Comparison of ENCODE assay signal across 9 cellular contexts in the genomic region with DNA sequence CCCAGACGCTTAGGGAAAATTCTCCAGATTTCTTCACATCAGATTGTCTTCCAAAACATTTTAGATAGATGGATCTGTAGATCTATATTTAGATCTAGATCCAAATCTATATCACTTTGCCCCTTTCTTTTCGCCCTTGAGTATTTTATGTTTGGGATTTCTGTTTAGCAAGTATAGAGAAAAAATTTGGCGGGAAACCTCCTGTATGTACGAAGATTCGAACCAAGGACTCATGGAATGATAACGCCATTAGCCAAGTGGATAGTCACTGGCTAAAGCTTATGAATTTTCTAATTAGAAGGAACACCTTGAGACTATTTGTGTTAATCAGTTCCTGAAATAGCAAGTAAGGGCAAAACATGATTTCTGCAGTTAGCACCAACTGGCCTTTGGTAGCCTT. TPM values are rescaled to one million over a fixed set of nuclear protein-coding genes. Genes with fewer than 3 reads are reported as not detected.
DNase-seq lines count a peak whose midpoint lies in the region; ATAC-seq and TF ChIP-seq lines count a peak whose summit lies in the region.
"Had no signal": no experiment of that assay in that cellular context is flagged by ENCODE, and none has a peak within 500 bp of the region (broad histone marks: within the 10 kb centered on the region; RNA-seq: fewer than 3 reads in every experiment).

No MANE protein-coding gene starts in this region.

- no peaks in the 10 kb centered on the region for H3K79me2 ChIP-seq in mesendoderm (ENCODE audit: control insufficient read depth, insufficient read depth, low read length)

- H3K79me1 ChIP-seq in mesendoderm (ENCODE audit: low read length) = no peaks in the 10 kb centered on the region

- intact Hi-C loops in CD4-positive, alpha-beta T cell (cut with DNase I, micrococcal nuclease) = loop anchor here (2.0 to 10.0 kb wide), 5 partner anchors 135 to 1583 kb away; partner anchors contain the start of genes ARHGAP21 (in 1 of the 2) and OTUD1 (in 1 of the 2)

- DNase-seq in CD4-positive, alpha-beta T cell = no peak
- DNase-seq in GDM1 (lab: John Stamatoyannopoulos, UW) (no peak), SIG-M5 treated with dmso at 0.1 percent for 504 hours (lab: John Stamatoyannopoulos, UW; ENCODE audit: unreplicated experiment) (no peak), mesendoderm (no peak)
- DNase-seq in activated CD4-positive, CD25-positive, alpha-beta regulatory T cell treated with anti-CD3 and anti-CD28 coated beads, Interleukin-2, amount 50 U/mL, for 72 hours = no peak
- DNase-seq: Karpas-422 had no signal

- H2BK5ac ChIP-seq in mesendoderm (ENCODE audit: low read length) = no peak overlapping the region

- no peaks in the 10 kb centered on the region for H3K9me3 Mint-ChIP-seq in CD4-positive, alpha-beta T cell
- no peaks in the 10 kb centered on the region for H3K9me3 Mint-ChIP-seq in nephron

- no peak overlapping the region for H2AK5ac ChIP-seq in mesendoderm (ENCODE audit: low read length)

- ATAC-seq in CD4-positive, alpha-beta T cell (ENCODE audit: poor library complexity) = no peak

- no peak for TF ChIP-seq CTCF in CD4-positive, alpha-beta T cell (IDR thresholded peaks at IDR 0.05)
- TF ChIP-seq CTCF in nephron (IDR thresholded peaks at IDR 0.05; ENCODE audit: unreplicated experiment in 3 of 3) = no peak

- peak overlapping the region; percentile 86 for H3K27ac ChIP-seq in CD4-positive, alpha-beta T cell (ENCODE audit: low read depth, low read length)
- peak overlapping the region; percentile 84 for H3K27ac ChIP-seq in KOPT-K1 (ENCODE audit: low read depth, low read length, poor library complexity, severe bottlenecking)
- H3K27ac ChIP-seq in cingulate gyrus (ENCODE audit: low read depth, low read length) = peak overlapping the region; percentile 30
- H3K27ac ChIP-seq in mesendoderm (ENCODE audit: low read depth, low read length) = no peak overlapping the region

- no peaks in the 10 kb centered on the region for H3K27me3 Mint-ChIP-seq in CD4-positive, alpha-beta T cell
- H3K27me3 Mint-ChIP-seq in nephron (ENCODE audit: low read depth) = no peaks in the 10 kb centered on the region

- H2BK15ac ChIP-seq in mesendoderm (replicated peaks; ENCODE audit: low read depth) = no peak overlapping the region

- CTCF ChIA-PET in CD4-positive, alpha-beta T cell (lab: Charles Lee) = no interaction called here

- H3K4me1 ChIP-seq in mesendoderm (ENCODE audit: control insufficient read depth, low read depth, low read length) = no peaks in the 10 kb centered on the region

- H3K36me3 ChIP-seq in KOPT-K1 (ENCODE audit: insufficient read depth, low read length) = no peaks in the 10 kb centered on the region; the same call in 1 of the 2 replicates
- no peaks in the 10 kb centered on the region for H3K36me3 ChIP-seq in mesendoderm (ENCODE audit: control insufficient read depth, insufficient read depth, low read length)

- H3K27me3 ChIP-seq in CD4-positive, alpha-beta T cell (ENCODE audit: control insufficient read depth, insufficient read depth, low read length) = no peaks in the 10 kb centered on the region
- H3K27me3 ChIP-seq in mesendoderm (ENCODE audit: insufficient read depth, low read length, poor library complexity) = no peaks in the 10 kb centered on the region

- H3K27ac Mint-ChIP-seq in CD4-positive, alpha-beta T cell = peak overlapping the region; percentile 95
- peak overlapping the region; percentile 100 for H3K27ac Mint-ChIP-seq in nephron

- no peak overlapping the region for H3K18ac ChIP-seq in mesendoderm (ENCODE audit: low read length)

- H3K9me3 ChIP-seq in CD4-positive, alpha-beta T cell (ENCODE audit: control insufficient read depth, low read length) = no peaks in the 10 kb centered on the region
- no peaks in the 10 kb centered on the region for H3K9me3 ChIP-seq in KOPT-K1 (ENCODE audit: insufficient read depth, low read length, poor library complexity, severe bottlenecking)

- no peak overlapping the region for H3K4me2 ChIP-seq in mesendoderm (ENCODE audit: low read length)

- POLR2A ChIA-PET in CD4-positive, alpha-beta T cell (lab: Charles Lee) = interaction anchor here (1.6 to 2.5 kb wide), 3 partner anchors 7 to 395 kb away, joined by 4 to 46 read pairs (median 7); no protein-coding TSS in a partner anchor

- no peak overlapping the region for H4K8ac ChIP-seq in mesendoderm (ENCODE audit: low read depth, low read length)

- H3K9ac ChIP-seq in mesendoderm (ENCODE audit: low read length) = no peak overlapping the region

- peaks cover 29% of the 10 kb centered on the region for H3K4me1 Mint-ChIP-seq in CD4-positive, alpha-beta T cell (ENCODE audit: low read depth)
- H3K4me1 Mint-ChIP-seq in nephron = peaks cover 17% of the 10 kb centered on the region

- H3K4me3 ChIP-seq in mesendoderm (ENCODE audit: low read length) = no peak overlapping the region

- H3K56ac ChIP-seq in mesendoderm (ENCODE audit: low read length) = no peak overlapping the region

- no peak overlapping the region for H4K5ac ChIP-seq in mesendoderm (ENCODE audit: low read length)

- no peak overlapping the region for H2BK120ac ChIP-seq in mesendoderm (ENCODE audit: low read depth, low read length)

- H3K4ac ChIP-seq in mesendoderm (ENCODE audit: low read depth, low read length) = no peak overlapping the region

- H3K23ac ChIP-seq in mesendoderm (ENCODE audit: low read length) = no peak overlapping the region

- peak overlapping the region; percentile 94 for H3K4me3 Mint-ChIP-seq in CD4-positive, alpha-beta T cell
- peak overlapping the region; percentile 90 to 93 (median 91) for H3K4me3 Mint-ChIP-seq in nephron

- WGBS in mesendoderm (ENCODE audit: extremely low coverage, insufficient coverage, low lambda C conversion rate) = no CpG with 5 or more reads among the region's 6 CpGs

- peaks cover 20% of the 10 kb centered on the region for H3K36me3 Mint-ChIP-seq in CD4-positive, alpha-beta T cell (ENCODE audit: low read depth)
- peaks cover 5% of the 10 kb centered on the region for H3K36me3 Mint-ChIP-seq in nephron (ENCODE audit: low read depth)

RNA-seq across cellular contexts. Expression of gene THNSL1, which starts 1.2 kb away (rescaled TPM):
- under 1 TPM; 0.31 to 0.52 TPM for total RNA-seq in CD4-positive, alpha-beta T cell
- polyA plus RNA-seq in mesendoderm (2013, experiment 1 of 2) = 1.5 TPM
- polyA plus RNA-seq in mesendoderm (2013, experiment 2 of 2) = 1.6 TPM

RNA-seq across cellular contexts. Expression of gene ENKUR, which starts 1.7 kb away (rescaled TPM):
- total RNA-seq in CD4-positive, alpha-beta T cell = not detected
- polyA plus RNA-seq in mesendoderm (2013, experiment 1 of 2) = not detected
- not detected for polyA plus RNA-seq in mesendoderm (2013, experiment 2 of 2)
